Comparison of ENCODE assay signal across 1 cellular context in genomic region chr5:159451197-159452052, GRCh38.
TF ChIP-seq lines count a peak whose summit lies in the region.

No MANE protein-coding gene starts in this region.

TF ChIP-seq in HEK293, 187 proteins besides CTCF, POLR2A, EP300 and RAD21 (continued from another document):
- TF ChIP-seq ZNF555 (tag by site-specific recombination; conservative IDR thresholded peaks at IDR 0.05): no peak
- TF ChIP-seq ZNF112 (tag by site-specific recombination; IDR thresholded peaks at IDR 0.05): no peak
- TF ChIP-seq FEZF1 (tag by site-specific recombination; IDR thresholded peaks at IDR 0.05): no peak; the same call in 1 of the 2 replicates
- TF ChIP-seq PRDM1 (tag by site-specific recombination; IDR thresholded peaks at IDR 0.05): no peak
- TF ChIP-seq ZNF280C (tag by site-specific recombination; IDR thresholded peaks at IDR 0.05): no peak
- no peak for TF ChIP-seq PBX3 (CRISPR knock-in tag; IDR thresholded peaks at IDR 0.05)
- no peak for TF ChIP-seq ZNF544 (tag by site-specific recombination; IDR thresholded peaks at IDR 0.05)
- TF ChIP-seq ZNF335 (tag by site-specific recombination; conservative IDR thresholded peaks at IDR 0.05): 0 out of 2 replicates have a peak, but pooled peaks have one; percentile 42
- TF ChIP-seq ZNF561 (tag by site-specific recombination; IDR thresholded peaks at IDR 0.05; ENCODE audit: borderline replicate concordance): no peak
- no peak for TF ChIP-seq ZNF707 (tag by site-specific recombination; IDR thresholded peaks at IDR 0.05)
- no peak for TF ChIP-seq ZNF645 (tag by site-specific recombination; IDR thresholded peaks at IDR 0.05)
- no peak for TF ChIP-seq ZNF148 (tag by site-specific recombination; IDR thresholded peaks at IDR 0.05; ENCODE audit: borderline replicate concordance)
TF ChIP-seq in HEK293: peak in this region for 4.
